Comparison of ENCODE assay signal across 1 cellular context in genomic region chr12:46219147-46219891, GRCh38.
TF ChIP-seq lines count a peak whose summit lies in the region.

No MANE protein-coding gene starts in this region.

TF ChIP-seq in K562, 482 proteins besides CTCF, POLR2A, EP300 and RAD21 (continued from another document):
- TF ChIP-seq ZBTB40 (IDR thresholded peaks at IDR 0.05), result no peak
- no peak for TF ChIP-seq ZBTB40 (CRISPR knock-in tag; IDR thresholded peaks at IDR 0.05)
- TF ChIP-seq MAFF (IDR thresholded peaks at IDR 0.05; ENCODE audit: low read length), result 0 out of 2 replicates have a peak, but pooled peaks have one; percentile 33
